Comparison of ENCODE assay signal across 20 cellular contexts in the genomic region with DNA sequence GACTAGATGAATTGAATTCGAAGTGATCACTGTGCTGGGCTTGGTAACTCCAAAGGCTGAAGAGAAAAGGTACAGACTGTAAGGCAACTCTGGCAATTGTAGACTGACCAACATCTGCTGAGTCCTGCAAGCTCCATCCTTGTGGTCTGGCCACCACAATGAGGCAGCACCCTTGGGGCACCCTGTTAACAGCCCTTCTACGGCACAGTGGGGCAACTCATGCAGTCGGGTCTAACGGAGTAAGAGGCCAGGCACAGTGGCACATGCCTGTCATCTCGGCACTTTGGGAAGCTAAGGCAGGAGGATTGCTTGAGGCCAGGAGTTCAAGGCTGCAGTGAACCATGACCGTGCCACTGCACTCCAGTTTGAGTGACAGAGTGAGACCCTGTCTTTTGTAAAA.
"Had no signal": no experiment of that assay in that cellular context is flagged by ENCODE, and none has a peak within 500 bp of the region (broad histone marks: within the 10 kb centered on the region; RNA-seq: fewer than 3 reads in every experiment).

No MANE protein-coding gene starts in this region.

- H3K4me3 ChIP-seq: hepatocyte, lung, pancreas, suprapubic skin, thyroid gland, vagina had no signal

- H3K27ac Mint-ChIP-seq: progenitor cell of endocrine pancreas, type B pancreatic cell had no signal

- H3K4me1 ChIP-seq: pancreas, thyroid gland, vagina had no signal

- ATAC-seq: left cardiac atrium; left ventricle myocardium superior; pancreas; right cardiac atrium; stimulated activated naive CD8-positive, alpha-beta T cell treated with anti-CD3 and anti-CD28 coated beads, Interleukin-15, Interleukin-2, amounts not matched to agents 100 U/mL and 50 U/mL, for 24 hours had no signal

- H3K4me3 Mint-ChIP-seq: type B pancreatic cell had no signal

- H3K27ac ChIP-seq: hepatocyte, pancreas, suprapubic skin, thyroid gland, vagina had no signal

- H3K9me3 ChIP-seq: pancreas, suprapubic skin, thyroid gland, vagina had no signal

- H3K9me3 Mint-ChIP-seq: type B pancreatic cell had no signal

- H3K27me3 Mint-ChIP-seq: progenitor cell of endocrine pancreas, type B pancreatic cell had no signal

- H3K36me3 ChIP-seq: thyroid gland, vagina had no signal

- DNase-seq: foreskin melanocyte; head of caudate nucleus; kidney; left cardiac atrium; left ventricle myocardium superior; mesenchymal stem cell; midbrain; occipital lobe; pancreas; right cardiac atrium; small intestine; stimulated activated CD4-positive, alpha-beta T cell treated with anti-CD3 and anti-CD28 coated beads, Interleukin-2, amount 100 ng/mL, for 48 hours; stimulated activated naive CD8-positive, alpha-beta T cell treated with anti-CD3 and anti-CD28 coated beads, Interleukin-15, Interleukin-2, amounts not matched to agents 100 U/mL and 50 U/mL, for 24 hours; thyroid gland had no signal

- H3K27me3 ChIP-seq: hepatocyte, pancreas, suprapubic skin, thyroid gland, vagina had no signal
